Comparison of ENCODE assay signal across 6 cellular contexts in genomic region chr4:8938137-8938536, GRCh38.
"Had no signal": no experiment of that assay in that cellular context is flagged by ENCODE, and none has a peak within 500 bp of the region (broad histone marks: within the 10 kb centered on the region; RNA-seq: fewer than 3 reads in every experiment).

No MANE protein-coding gene starts in this region.

- H3K4me3 Mint-ChIP-seq: H9 had no signal

- DNase-seq: GM23248, GOT3, H9, HCEC 1CT, IMR-90 had no signal

- ATAC-seq: K562 had no signal

- H3K27ac Mint-ChIP-seq: H9 had no signal

- H3K4me3 ChIP-seq: GM23248, K562 had no signal

- H3K27ac ChIP-seq: GM23248 had no signal
